18 cellular contexts compared by ENCODE assay signal in the genomic region with DNA sequence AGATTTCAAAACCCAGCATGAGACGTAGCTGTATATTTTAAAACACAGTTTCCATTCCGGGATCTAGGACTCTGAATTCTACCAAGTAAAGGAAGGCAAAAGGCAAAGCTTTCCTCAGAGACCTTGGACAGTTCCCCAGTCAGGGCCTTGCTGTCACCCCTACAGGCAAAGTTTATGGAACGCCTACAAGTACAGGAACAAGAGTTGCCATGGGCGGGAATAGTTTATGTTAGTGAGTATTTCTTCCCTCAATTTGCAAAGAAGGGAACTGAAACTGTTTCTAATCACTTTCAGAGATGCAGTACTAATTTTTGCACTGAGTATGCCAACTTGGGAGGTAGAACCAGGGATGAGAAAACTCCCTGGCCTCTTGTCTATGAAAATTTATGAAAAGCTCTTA.
DNase-seq lines count a peak whose midpoint lies in the region; ATAC-seq and TF ChIP-seq lines count a peak whose summit lies in the region.
"Had no signal": no experiment of that assay in that cellular context is flagged by ENCODE, and none has a peak within 500 bp of the region (broad histone marks: within the 10 kb centered on the region; RNA-seq: fewer than 3 reads in every experiment).

No MANE protein-coding gene starts in this region.

- H3K27ac ChIP-seq in cardiac muscle cell (no peak overlapping the region), thyroid gland (no peak overlapping the region)
- H3K27ac ChIP-seq: ascending aorta, C4-2B, transverse colon had no signal

- POLR2A ChIA-PET in activated CD4-positive, alpha-beta memory T cell treated with anti-CD3 and anti-CD28 coated beads for 36 hours (lab: Charles Lee), result no interaction called here

- H3K36me3 Mint-ChIP-seq in activated CD4-positive, alpha-beta memory T cell treated with anti-CD3 and anti-CD28 coated beads for 36 hours, result peaks cover 2% of the 10 kb centered on the region

- H3K4me1 Mint-ChIP-seq in activated CD4-positive, alpha-beta memory T cell treated with anti-CD3 and anti-CD28 coated beads for 36 hours (ENCODE audit: low read depth), result no peaks in the 10 kb centered on the region
- H3K4me1 Mint-ChIP-seq: naive thymus-derived CD4-positive, alpha-beta T cell had no signal

- H3K27me3 Mint-ChIP-seq in activated CD4-positive, alpha-beta memory T cell treated with anti-CD3 and anti-CD28 coated beads for 36 hours, result no peaks in the 10 kb centered on the region
- H3K27me3 Mint-ChIP-seq: naive thymus-derived CD4-positive, alpha-beta T cell had no signal

- CTCF ChIA-PET in activated CD4-positive, alpha-beta memory T cell treated with anti-CD3 and anti-CD28 coated beads for 36 hours (lab: Charles Lee), result no interaction called here

- H3K4me1 ChIP-seq in cardiac muscle cell (ENCODE audit: low read depth) (peaks cover 12% of the 10 kb centered on the region), thyroid gland (no peaks in the 10 kb centered on the region)
- H3K4me1 ChIP-seq: ascending aorta, transverse colon had no signal

- DNase-seq in cardiac muscle cell (ENCODE audit: low read depth in 1 of 2, low spot score in 1 of 2) (peak; percentile 19 to 64), left ventricle myocardium superior (no peak), RKO (ENCODE audit: low spot score) (peak; percentile 18), fibroblast of pulmonary artery (ENCODE audit: low read depth) (peak; percentile 17), thyroid gland (no peak), superior temporal gyrus (ENCODE audit: extremely low spot score) (no peak)
- no peak for DNase-seq in activated CD4-positive, alpha-beta memory T cell treated with anti-CD3 and anti-CD28 coated beads for 36 hours
- DNase-seq: activated CD4-positive, alpha-beta T cell treated with anti-CD3 and anti-CD28 coated beads for 48 hours; activated naive CD4-positive, alpha-beta T cell; DMS79; naive thymus-derived CD4-positive, alpha-beta T cell; NCI-H2029 treated with DMSO at 0.1 percent for 48 hours; NCI-H510A treated with DMSO at 0.1 percent for 48 hours; OCI-M1; transverse colon had no signal

- H3K9me3 ChIP-seq in cardiac muscle cell (ENCODE audit: low read depth), result no peaks in the 10 kb centered on the region
- H3K9me3 ChIP-seq in thyroid gland, result no peaks in the 10 kb centered on the region
- H3K9me3 ChIP-seq: ascending aorta, transverse colon had no signal

- H3K27me3 ChIP-seq in cardiac muscle cell (no peaks in the 10 kb centered on the region), thyroid gland (no peaks in the 10 kb centered on the region)
- H3K27me3 ChIP-seq: ascending aorta, transverse colon had no signal

- no peak for TF ChIP-seq POLR2A in thyroid gland (IDR thresholded peaks at IDR 0.05)

- no peak overlapping the region for H3K4me3 Mint-ChIP-seq in activated CD4-positive, alpha-beta memory T cell treated with anti-CD3 and anti-CD28 coated beads for 36 hours
- H3K4me3 Mint-ChIP-seq: naive thymus-derived CD4-positive, alpha-beta T cell had no signal

- ATAC-seq in left ventricle myocardium superior, result no peak
- no peak for ATAC-seq in HG03280 (IDR thresholded peaks at IDR 0.05; ENCODE audit: unreplicated experiment)
- ATAC-seq: naive thymus-derived CD4-positive, alpha-beta T cell had no signal

- H3K36me3 ChIP-seq in cardiac muscle cell (no peaks in the 10 kb centered on the region), thyroid gland (no peaks in the 10 kb centered on the region)
- H3K36me3 ChIP-seq: ascending aorta, transverse colon had no signal

- TF ChIP-seq CTCF in cardiac muscle cell (IDR thresholded peaks at IDR 0.05; ENCODE audit: low read depth, low read length), result no peak
- no peak for TF ChIP-seq CTCF in fibroblast of pulmonary artery (IDR thresholded peaks at IDR 0.05; ENCODE audit: low read length, missing control alignments)
- TF ChIP-seq CTCF in thyroid gland (IDR thresholded peaks at IDR 0.05), result no peak

- 85% methylated on average over 4 of the region's 4 CpGs for WGBS in thyroid gland, 2 donors

- intact Hi-C loops in left ventricle myocardium superior (cut with micrococcal nuclease) (no loop called here), thyroid gland (cut with DNase I) (no loop called here)
- intact Hi-C loops in activated CD4-positive, alpha-beta memory T cell treated with anti-CD3 and anti-CD28 coated beads for 36 hours (cut with micrococcal nuclease), result no loop called here

- no peaks in the 10 kb centered on the region for H3K9me3 Mint-ChIP-seq in activated CD4-positive, alpha-beta memory T cell treated with anti-CD3 and anti-CD28 coated beads for 36 hours
- H3K9me3 Mint-ChIP-seq: naive thymus-derived CD4-positive, alpha-beta T cell had no signal

- H3K4me3 ChIP-seq in cardiac muscle cell, result no peak overlapping the region
- H3K4me3 ChIP-seq in fibroblast of pulmonary artery (replicated peaks; ENCODE audit: low read depth, low read length), result no peak overlapping the region
- H3K4me3 ChIP-seq in thyroid gland (replicated peaks in 1 of 3), result no peak overlapping the region
- H3K4me3 ChIP-seq: ascending aorta, transverse colon had no signal

- no peak overlapping the region for H3K27ac Mint-ChIP-seq in activated CD4-positive, alpha-beta memory T cell treated with anti-CD3 and anti-CD28 coated beads for 36 hours
- H3K27ac Mint-ChIP-seq: naive thymus-derived CD4-positive, alpha-beta T cell had no signal

Comparison
In these comparisons a context has a peak if more than half of its experiments do, and no peak if none do; other contexts are left out.
1. DNase-seq: peak in cardiac muscle cell (2 of 2), RKO (single experiment) and fibroblast of pulmonary artery (single experiment); none in left ventricle myocardium superior (single experiment), thyroid gland (0 of 2), superior temporal gyrus (single experiment) and activated CD4-positive, alpha-beta memory T cell treated with anti-CD3 and anti-CD28 coated beads for 36 hours (single experiment).